21 cellular contexts compared by ENCODE assay signal in the genomic region with DNA sequence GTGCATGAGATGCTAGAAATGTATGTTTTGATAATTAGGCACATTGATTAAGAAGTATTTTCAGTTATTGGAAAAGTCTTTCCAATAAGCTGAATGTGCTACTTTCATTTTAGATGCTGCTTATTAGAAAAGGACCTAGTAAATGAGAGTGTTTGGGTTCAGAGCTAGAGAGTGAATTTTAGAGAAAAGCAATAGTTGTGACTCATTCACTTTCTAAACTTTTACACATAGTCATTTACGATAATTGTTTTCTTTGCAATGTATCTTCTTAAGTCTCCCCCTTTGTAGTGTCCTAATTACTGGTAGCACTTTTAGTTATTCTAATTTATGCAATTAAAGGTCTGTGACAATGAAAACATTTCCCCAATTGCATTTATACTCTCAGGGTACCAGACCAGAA. TPM values are rescaled to one million over a fixed set of nuclear protein-coding genes. Genes with fewer than 3 reads are reported as not detected.
DNase-seq lines count a peak whose midpoint lies in the region; ATAC-seq and TF ChIP-seq lines count a peak whose summit lies in the region.
"Had no signal": no experiment of that assay in that cellular context is flagged by ENCODE, and none has a peak within 500 bp of the region (broad histone marks: within the 10 kb centered on the region; RNA-seq: fewer than 3 reads in every experiment).

No MANE protein-coding gene starts in this region.

- CTCF ChIA-PET in activated CD8-positive, alpha-beta memory T cell treated with anti-CD3 and anti-CD28 coated beads, Interleukin-2, amount 10 ng/mL, durations not matched to agents 7 days and 5 days (lab: Charles Lee): no interaction called here
- CTCF ChIA-PET in activated CD4-positive, alpha-beta memory T cell treated with anti-CD3 and anti-CD28 coated beads, Interleukin-2, amount 10 ng/mL, durations not matched to agents 7 days and 5 days (lab: Charles Lee): interaction anchor here (0.9 to 1.9 kb wide), 5 partner anchors 13 to 97 kb away, joined by 3 to 6 read pairs (median 3); no protein-coding TSS in a partner anchor

- no peaks in the 10 kb centered on the region for H3K36me3 ChIP-seq in prostate gland

- H3K9me3 ChIP-seq in prostate gland: no peaks in the 10 kb centered on the region

- TF ChIP-seq POLR2A in prostate gland (IDR thresholded peaks at IDR 0.05): no peak

- ATAC-seq in activated CD8-positive, alpha-beta memory T cell treated with anti-CD3 and anti-CD28 coated beads, Interleukin-2, amount 10 ng/mL, durations not matched to agents 7 days and 5 days: no peak
- no peak for ATAC-seq in stimulated activated naive CD8-positive, alpha-beta T cell treated with anti-CD3 and anti-CD28 coated beads, Interleukin-15, amount 100 ng/mL, for 72 hours
- ATAC-seq in stimulated activated effector memory CD8-positive, alpha-beta T cell treated with anti-CD3 and anti-CD28 coated beads, Interleukin-12 subunit alpha, Interleukin-12 subunit beta, amount 100 ng/mL, for 72 hours: peak; percentile 68
- ATAC-seq: HepG2 had no signal

- H3K4me1 Mint-ChIP-seq in activated CD8-positive, alpha-beta memory T cell treated with anti-CD3 and anti-CD28 coated beads, Interleukin-2, amount 10 ng/mL, durations not matched to agents 7 days and 5 days: peaks cover 34% of the 10 kb centered on the region
- H3K4me1 Mint-ChIP-seq in stimulated activated naive CD8-positive, alpha-beta T cell treated with anti-CD3 and anti-CD28 coated beads, Interleukin-15, Interleukin-2, amounts not matched to agents 100 ng/mL and 50 ng/mL, for 24 hours (ENCODE audit: low read depth): peaks cover 21% of the 10 kb centered on the region
- peaks cover 9% of the 10 kb centered on the region for H3K4me1 Mint-ChIP-seq in stimulated activated naive CD8-positive, alpha-beta T cell treated with anti-CD3 and anti-CD28 coated beads, Interleukin-15, amount 100 ng/mL, for 72 hours
- H3K4me1 Mint-ChIP-seq in activated CD4-positive, alpha-beta memory T cell treated with anti-CD3 and anti-CD28 coated beads, Interleukin-2, amount 10 ng/mL, durations not matched to agents 7 days and 5 days: peaks cover 46% of the 10 kb centered on the region
- H3K4me1 Mint-ChIP-seq in stimulated activated effector memory CD8-positive, alpha-beta T cell treated with anti-CD3 and anti-CD28 coated beads, Interleukin-12 subunit alpha, Interleukin-12 subunit beta, amount 100 ng/mL, for 72 hours: peaks cover 35% of the 10 kb centered on the region
- H3K4me1 Mint-ChIP-seq: CD14-positive monocyte had no signal

- no peaks in the 10 kb centered on the region for H3K9me3 Mint-ChIP-seq in activated CD8-positive, alpha-beta memory T cell treated with anti-CD3 and anti-CD28 coated beads, Interleukin-2, amount 10 ng/mL, durations not matched to agents 7 days and 5 days (ENCODE audit: low read depth)
- H3K9me3 Mint-ChIP-seq in stimulated activated naive CD8-positive, alpha-beta T cell treated with anti-CD3 and anti-CD28 coated beads, Interleukin-15, Interleukin-2, amounts not matched to agents 100 ng/mL and 50 ng/mL, for 24 hours: no peaks in the 10 kb centered on the region
- no peaks in the 10 kb centered on the region for H3K9me3 Mint-ChIP-seq in stimulated activated naive CD8-positive, alpha-beta T cell treated with anti-CD3 and anti-CD28 coated beads, Interleukin-15, amount 100 ng/mL, for 72 hours
- no peaks in the 10 kb centered on the region for H3K9me3 Mint-ChIP-seq in activated CD4-positive, alpha-beta memory T cell treated with anti-CD3 and anti-CD28 coated beads, Interleukin-2, amount 10 ng/mL, durations not matched to agents 7 days and 5 days
- H3K9me3 Mint-ChIP-seq in stimulated activated effector memory CD8-positive, alpha-beta T cell treated with anti-CD3 and anti-CD28 coated beads, Interleukin-12 subunit alpha, Interleukin-12 subunit beta, amount 100 ng/mL, for 72 hours: no peaks in the 10 kb centered on the region

- intact Hi-C loops in prostate gland (cut with DNase I): no loop called here

- H3K27me3 Mint-ChIP-seq in activated CD8-positive, alpha-beta memory T cell treated with anti-CD3 and anti-CD28 coated beads, Interleukin-2, amount 10 ng/mL, durations not matched to agents 7 days and 5 days: no peaks in the 10 kb centered on the region
- H3K27me3 Mint-ChIP-seq in stimulated activated naive CD8-positive, alpha-beta T cell treated with anti-CD3 and anti-CD28 coated beads, Interleukin-15, Interleukin-2, amounts not matched to agents 100 ng/mL and 50 ng/mL, for 24 hours: peaks cover 11% of the 10 kb centered on the region
- no peaks in the 10 kb centered on the region for H3K27me3 Mint-ChIP-seq in stimulated activated naive CD8-positive, alpha-beta T cell treated with anti-CD3 and anti-CD28 coated beads, Interleukin-15, amount 100 ng/mL, for 72 hours
- no peaks in the 10 kb centered on the region for H3K27me3 Mint-ChIP-seq in activated CD4-positive, alpha-beta memory T cell treated with anti-CD3 and anti-CD28 coated beads, Interleukin-2, amount 10 ng/mL, durations not matched to agents 7 days and 5 days

- H3K4me3 ChIP-seq in prostate gland: no peak overlapping the region

- DNase-seq in activated CD8-positive, alpha-beta memory T cell treated with anti-CD3 and anti-CD28 coated beads, Interleukin-2, amount 10 ng/mL, durations not matched to agents 7 days and 5 days: no peak
- DNase-seq in activated CD8-positive, alpha-beta memory T cell treated with anti-CD3 and anti-CD28 coated beads for 24 hours: no peak
- no peak for DNase-seq in stimulated activated naive CD8-positive, alpha-beta T cell treated with anti-CD3 and anti-CD28 coated beads, Interleukin-15, amount 100 ng/mL, for 72 hours
- DNase-seq in activated CD4-positive, alpha-beta memory T cell treated with anti-CD3 and anti-CD28 coated beads, Interleukin-2, amount 10 ng/mL, durations not matched to agents 7 days and 5 days: no peak
- no peak for DNase-seq in stimulated activated effector memory CD8-positive, alpha-beta T cell treated with anti-CD3 and anti-CD28 coated beads, Interleukin-12 subunit alpha, Interleukin-12 subunit beta, amount 100 ng/mL, for 72 hours (ENCODE audit: low spot score in 2 of 2)
- DNase-seq in SKM-1 treated with dmso at 0.1 percent for 144 hours (lab: John Stamatoyannopoulos, UW; ENCODE audit: unreplicated experiment) (no peak), prostate gland (ENCODE audit: low spot score) (no peak)
- DNase-seq: ACHN, AML-193, DMS79 treated with DMSO at 0.1 percent for 48 hours, NCI-H1436 treated with DMSO at 0.1 percent for 48 hours, NCI-H2029 treated with DMSO at 0.1 percent for 48 hours, NCI-H748 treated with DMSO at 0.1 percent for 48 hours, RPMI8226 had no signal

- peak overlapping the region; percentile 37 for H3K27ac Mint-ChIP-seq in activated CD8-positive, alpha-beta memory T cell treated with anti-CD3 and anti-CD28 coated beads, Interleukin-2, amount 10 ng/mL, durations not matched to agents 7 days and 5 days
- H3K27ac Mint-ChIP-seq in stimulated activated naive CD8-positive, alpha-beta T cell treated with anti-CD3 and anti-CD28 coated beads, Interleukin-15, Interleukin-2, amounts not matched to agents 100 ng/mL and 50 ng/mL, for 24 hours: no peak overlapping the region
- H3K27ac Mint-ChIP-seq in stimulated activated naive CD8-positive, alpha-beta T cell treated with anti-CD3 and anti-CD28 coated beads, Interleukin-15, amount 100 ng/mL, for 72 hours: peak overlapping the region in 1 of 2 donors; percentile 43
- H3K27ac Mint-ChIP-seq in activated CD4-positive, alpha-beta memory T cell treated with anti-CD3 and anti-CD28 coated beads, Interleukin-2, amount 10 ng/mL, durations not matched to agents 7 days and 5 days: peak overlapping the region; percentile 67
- no peak overlapping the region for H3K27ac Mint-ChIP-seq in stimulated activated effector memory CD8-positive, alpha-beta T cell treated with anti-CD3 and anti-CD28 coated beads, Interleukin-12 subunit alpha, Interleukin-12 subunit beta, amount 100 ng/mL, for 72 hours
- H3K27ac Mint-ChIP-seq: CD14-positive monocyte had no signal

- no peaks in the 10 kb centered on the region for H3K27me3 ChIP-seq in prostate gland (replicated peaks; ENCODE audit: insufficient read depth)

- H3K4me3 Mint-ChIP-seq in activated CD8-positive, alpha-beta memory T cell treated with anti-CD3 and anti-CD28 coated beads, Interleukin-2, amount 10 ng/mL, durations not matched to agents 7 days and 5 days: peak overlapping the region; percentile 51
- H3K4me3 Mint-ChIP-seq in stimulated activated naive CD8-positive, alpha-beta T cell treated with anti-CD3 and anti-CD28 coated beads, Interleukin-15, Interleukin-2, amounts not matched to agents 100 ng/mL and 50 ng/mL, for 24 hours: peak overlapping the region; percentile 56
- peak overlapping the region in 1 of 2 donors; percentile 57 for H3K4me3 Mint-ChIP-seq in stimulated activated naive CD8-positive, alpha-beta T cell treated with anti-CD3 and anti-CD28 coated beads, Interleukin-15, amount 100 ng/mL, for 72 hours
- peak overlapping the region; percentile 69 for H3K4me3 Mint-ChIP-seq in activated CD4-positive, alpha-beta memory T cell treated with anti-CD3 and anti-CD28 coated beads, Interleukin-2, amount 10 ng/mL, durations not matched to agents 7 days and 5 days
- peak overlapping the region; percentile 61 for H3K4me3 Mint-ChIP-seq in stimulated activated effector memory CD8-positive, alpha-beta T cell treated with anti-CD3 and anti-CD28 coated beads, Interleukin-12 subunit alpha, Interleukin-12 subunit beta, amount 100 ng/mL, for 72 hours
- H3K4me3 Mint-ChIP-seq: CD14-positive monocyte had no signal

- H3K36me3 Mint-ChIP-seq in activated CD8-positive, alpha-beta memory T cell treated with anti-CD3 and anti-CD28 coated beads, Interleukin-2, amount 10 ng/mL, durations not matched to agents 7 days and 5 days: peaks cover 1% of the 10 kb centered on the region
- no peaks in the 10 kb centered on the region for H3K36me3 Mint-ChIP-seq in stimulated activated naive CD8-positive, alpha-beta T cell treated with anti-CD3 and anti-CD28 coated beads, Interleukin-15, Interleukin-2, amounts not matched to agents 100 ng/mL and 50 ng/mL, for 24 hours (ENCODE audit: low read depth)
- H3K36me3 Mint-ChIP-seq in activated CD4-positive, alpha-beta memory T cell treated with anti-CD3 and anti-CD28 coated beads, Interleukin-2, amount 10 ng/mL, durations not matched to agents 7 days and 5 days (ENCODE audit: low read depth): no peaks in the 10 kb centered on the region
- no peaks in the 10 kb centered on the region for H3K36me3 Mint-ChIP-seq in stimulated activated effector memory CD8-positive, alpha-beta T cell treated with anti-CD3 and anti-CD28 coated beads, Interleukin-12 subunit alpha, Interleukin-12 subunit beta, amount 100 ng/mL, for 72 hours
- H3K36me3 Mint-ChIP-seq: CD14-positive monocyte had no signal

- no peak overlapping the region for H3K27ac ChIP-seq in prostate gland
- H3K27ac ChIP-seq: KMS-11 had no signal

- TF ChIP-seq CTCF in prostate gland (IDR thresholded peaks at IDR 0.05): no peak

- WGBS in prostate gland: 98% methylated on average over 1 of the region's 1 CpG

- H3K4me1 ChIP-seq in prostate gland (replicated peaks): no peaks in the 10 kb centered on the region

- POLR2A ChIA-PET in activated CD4-positive, alpha-beta memory T cell treated with anti-CD3 and anti-CD28 coated beads, Interleukin-2, amount 10 ng/mL, durations not matched to agents 7 days and 5 days (lab: Charles Lee): interaction anchor here (1.1 to 2.2 kb wide), 3 partner anchors 11 to 113 kb away, joined by 4 to 18 read pairs (median 5); a partner anchor contains a TSS

RNA-seq across cellular contexts. Expression of a gene that starts 1.3 kb away (rescaled TPM):
- under 1 TPM; 0.09 to 0.52 TPM for total RNA-seq in activated CD8-positive, alpha-beta memory T cell treated with anti-CD3 and anti-CD28 coated beads, Interleukin-2, amount 10 ng/mL, durations not matched to agents 7 days and 5 days
- total RNA-seq in activated CD4-positive, alpha-beta memory T cell treated with anti-CD3 and anti-CD28 coated beads, Interleukin-2, amount 10 ng/mL, durations not matched to agents 7 days and 5 days: 1 to 10 TPM; 2.8 to 3.1 TPM
- total RNA-seq in prostate gland: not detected
- total RNA-seq: G401, HepG2, M059J, NCI-H460 had no signal

Comparison
In these comparisons a context has a peak if more than half of its experiments do, and no peak if none do; other contexts are left out.
1. H3K27ac Mint-ChIP-seq: peak in activated CD8-positive, alpha-beta memory T cell treated with anti-CD3 and anti-CD28 coated beads, Interleukin-2, amount 10 ng/mL, durations not matched to agents 7 days and 5 days (single experiment) and activated CD4-positive, alpha-beta memory T cell treated with anti-CD3 and anti-CD28 coated beads, Interleukin-2, amount 10 ng/mL, durations not matched to agents 7 days and 5 days (single experiment); none in stimulated activated naive CD8-positive, alpha-beta T cell treated with anti-CD3 and anti-CD28 coated beads, Interleukin-15, Interleukin-2, amounts not matched to agents 100 ng/mL and 50 ng/mL, for 24 hours (single experiment) and stimulated activated effector memory CD8-positive, alpha-beta T cell treated with anti-CD3 and anti-CD28 coated beads, Interleukin-12 subunit alpha, Interleukin-12 subunit beta, amount 100 ng/mL, for 72 hours (single experiment).